ENCODE assay signal across 2 cellular contexts in the genomic region with DNA sequence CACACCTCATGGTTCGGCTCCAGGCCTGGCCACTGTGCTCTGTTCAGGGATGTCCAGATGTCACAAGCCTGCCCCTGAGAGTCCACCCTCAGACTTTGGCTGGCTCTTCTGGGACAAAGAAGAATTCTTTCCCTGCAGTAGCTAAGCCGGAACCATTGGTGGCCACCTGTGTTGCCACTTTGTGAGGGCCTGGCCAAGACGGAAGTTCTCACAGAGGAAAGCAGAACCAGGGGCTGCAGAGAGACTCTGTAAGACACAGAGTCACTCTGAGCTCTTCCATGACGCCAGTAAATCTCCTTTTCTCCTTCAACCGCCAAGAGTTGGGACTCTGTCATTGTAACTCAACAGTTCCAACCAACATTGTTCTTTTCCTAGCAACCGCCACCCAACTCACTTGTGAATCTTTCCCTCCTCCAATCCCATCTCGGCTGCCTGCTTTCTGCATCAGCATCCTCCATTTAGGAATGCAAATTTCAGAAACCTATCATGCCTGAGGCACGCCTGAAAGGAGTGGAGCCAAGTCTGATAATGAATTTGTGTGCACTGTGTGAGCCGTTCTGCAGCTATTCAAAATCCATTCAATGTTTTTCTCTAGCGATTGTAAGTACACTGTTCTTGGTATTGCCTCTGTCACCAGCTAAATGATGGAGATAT.
TF ChIP-seq lines count a peak whose summit lies in the region.

No MANE protein-coding gene starts in this region.

TF ChIP-seq in GM23338, 12 proteins besides CTCF, POLR2A, EP300 and RAD21 (continued from another document and continues in another):
- TF ChIP-seq, protein P1, sequence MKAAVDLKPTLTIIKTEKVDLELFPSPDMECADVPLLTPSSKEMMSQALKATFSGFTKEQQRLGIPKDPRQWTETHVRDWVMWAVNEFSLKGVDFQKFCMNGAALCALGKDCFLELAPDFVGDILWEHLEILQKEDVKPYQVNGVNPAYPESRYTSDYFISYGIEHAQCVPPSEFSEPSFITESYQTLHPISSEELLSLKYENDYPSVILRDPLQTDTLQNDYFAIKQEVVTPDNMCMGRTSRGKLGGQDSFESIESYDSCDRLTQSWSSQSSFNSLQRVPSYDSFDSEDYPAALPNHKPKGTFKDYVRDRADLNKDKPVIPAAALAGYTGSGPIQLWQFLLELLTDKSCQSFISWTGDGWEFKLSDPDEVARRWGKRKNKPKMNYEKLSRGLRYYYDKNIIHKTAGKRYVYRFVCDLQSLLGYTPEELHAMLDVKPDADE (IDR thresholded peaks at IDR 0.05): no peak
- no peak for TF ChIP-seq CREB1 (CRISPR knock-in tag; IDR thresholded peaks at IDR 0.05; ENCODE audit: low read depth)
- TF ChIP-seq, protein P2, sequence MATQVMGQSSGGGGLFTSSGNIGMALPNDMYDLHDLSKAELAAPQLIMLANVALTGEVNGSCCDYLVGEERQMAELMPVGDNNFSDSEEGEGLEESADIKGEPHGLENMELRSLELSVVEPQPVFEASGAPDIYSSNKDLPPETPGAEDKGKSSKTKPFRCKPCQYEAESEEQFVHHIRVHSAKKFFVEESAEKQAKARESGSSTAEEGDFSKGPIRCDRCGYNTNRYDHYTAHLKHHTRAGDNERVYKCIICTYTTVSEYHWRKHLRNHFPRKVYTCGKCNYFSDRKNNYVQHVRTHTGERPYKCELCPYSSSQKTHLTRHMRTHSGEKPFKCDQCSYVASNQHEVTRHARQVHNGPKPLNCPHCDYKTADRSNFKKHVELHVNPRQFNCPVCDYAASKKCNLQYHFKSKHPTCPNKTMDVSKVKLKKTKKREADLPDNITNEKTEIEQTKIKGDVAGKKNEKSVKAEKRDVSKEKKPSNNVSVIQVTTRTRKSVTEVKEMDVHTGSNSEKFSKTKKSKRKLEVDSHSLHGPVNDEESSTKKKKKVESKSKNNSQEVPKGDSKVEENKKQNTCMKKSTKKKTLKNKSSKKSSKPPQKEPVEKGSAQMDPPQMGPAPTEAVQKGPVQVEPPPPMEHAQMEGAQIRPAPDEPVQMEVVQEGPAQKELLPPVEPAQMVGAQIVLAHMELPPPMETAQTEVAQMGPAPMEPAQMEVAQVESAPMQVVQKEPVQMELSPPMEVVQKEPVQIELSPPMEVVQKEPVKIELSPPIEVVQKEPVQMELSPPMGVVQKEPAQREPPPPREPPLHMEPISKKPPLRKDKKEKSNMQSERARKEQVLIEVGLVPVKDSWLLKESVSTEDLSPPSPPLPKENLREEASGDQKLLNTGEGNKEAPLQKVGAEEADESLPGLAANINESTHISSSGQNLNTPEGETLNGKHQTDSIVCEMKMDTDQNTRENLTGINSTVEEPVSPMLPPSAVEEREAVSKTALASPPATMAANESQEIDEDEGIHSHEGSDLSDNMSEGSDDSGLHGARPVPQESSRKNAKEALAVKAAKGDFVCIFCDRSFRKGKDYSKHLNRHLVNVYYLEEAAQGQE (IDR thresholded peaks at IDR 0.05; ENCODE audit: unreplicated experiment): no peak
- TF ChIP-seq EZH2 (IDR thresholded peaks at IDR 0.05; ENCODE audit: low read depth, unreplicated experiment): no peak
- TF ChIP-seq ZNF331 (CRISPR knock-in tag; IDR thresholded peaks at IDR 0.05; ENCODE audit: low read depth): no peak
- no peak for TF ChIP-seq STAT1 (IDR thresholded peaks at IDR 0.05; ENCODE audit: unreplicated experiment)
- TF ChIP-seq POLR2AphosphoS5 (IDR thresholded peaks at IDR 0.05; ENCODE audit: low read depth): no peak
- no peak for TF ChIP-seq ZNF114 (CRISPR knock-in tag; IDR thresholded peaks at IDR 0.05)
- TF ChIP-seq JUNB (IDR thresholded peaks at IDR 0.05; ENCODE audit: unreplicated experiment): no peak

TF ChIP-seq in SK-N-SH treated with all-trans-retinoic acid at 6 μM for 48 hours, 23 proteins besides CTCF, POLR2A, EP300 and RAD21 (continued from another document):
- no peak for TF ChIP-seq ARNTL (CRISPR knock-in tag; IDR thresholded peaks at IDR 0.05; ENCODE audit: borderline replicate concordance, low read depth)
- TF ChIP-seq, protein P3, sequence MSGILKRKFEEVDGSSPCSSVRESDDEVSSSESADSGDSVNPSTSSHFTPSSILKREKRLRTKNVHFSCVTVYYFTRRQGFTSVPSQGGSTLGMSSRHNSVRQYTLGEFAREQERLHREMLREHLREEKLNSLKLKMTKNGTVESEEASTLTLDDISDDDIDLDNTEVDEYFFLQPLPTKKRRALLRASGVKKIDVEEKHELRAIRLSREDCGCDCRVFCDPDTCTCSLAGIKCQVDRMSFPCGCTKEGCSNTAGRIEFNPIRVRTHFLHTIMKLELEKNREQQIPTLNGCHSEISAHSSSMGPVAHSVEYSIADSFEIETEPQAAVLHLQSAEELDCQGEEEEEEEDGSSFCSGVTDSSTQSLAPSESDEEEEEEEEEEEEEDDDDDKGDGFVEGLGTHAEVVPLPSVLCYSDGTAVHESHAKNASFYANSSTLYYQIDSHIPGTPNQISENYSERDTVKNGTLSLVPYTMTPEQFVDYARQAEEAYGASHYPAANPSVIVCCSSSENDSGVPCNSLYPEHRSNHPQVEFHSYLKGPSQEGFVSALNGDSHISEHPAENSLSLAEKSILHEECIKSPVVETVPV (CRISPR knock-in tag; IDR thresholded peaks at IDR 0.05): no peak
- no peak for TF ChIP-seq ESRRG (CRISPR knock-in tag; IDR thresholded peaks at IDR 0.05)
- TF ChIP-seq ZNF8 (CRISPR knock-in tag; IDR thresholded peaks at IDR 0.05): no peak
- TF ChIP-seq TOX (CRISPR knock-in tag; IDR thresholded peaks at IDR 0.05; ENCODE audit: borderline replicate concordance): no peak
- TF ChIP-seq ZFP3 (CRISPR knock-in tag; IDR thresholded peaks at IDR 0.05): no peak
- TF ChIP-seq, protein P4, sequence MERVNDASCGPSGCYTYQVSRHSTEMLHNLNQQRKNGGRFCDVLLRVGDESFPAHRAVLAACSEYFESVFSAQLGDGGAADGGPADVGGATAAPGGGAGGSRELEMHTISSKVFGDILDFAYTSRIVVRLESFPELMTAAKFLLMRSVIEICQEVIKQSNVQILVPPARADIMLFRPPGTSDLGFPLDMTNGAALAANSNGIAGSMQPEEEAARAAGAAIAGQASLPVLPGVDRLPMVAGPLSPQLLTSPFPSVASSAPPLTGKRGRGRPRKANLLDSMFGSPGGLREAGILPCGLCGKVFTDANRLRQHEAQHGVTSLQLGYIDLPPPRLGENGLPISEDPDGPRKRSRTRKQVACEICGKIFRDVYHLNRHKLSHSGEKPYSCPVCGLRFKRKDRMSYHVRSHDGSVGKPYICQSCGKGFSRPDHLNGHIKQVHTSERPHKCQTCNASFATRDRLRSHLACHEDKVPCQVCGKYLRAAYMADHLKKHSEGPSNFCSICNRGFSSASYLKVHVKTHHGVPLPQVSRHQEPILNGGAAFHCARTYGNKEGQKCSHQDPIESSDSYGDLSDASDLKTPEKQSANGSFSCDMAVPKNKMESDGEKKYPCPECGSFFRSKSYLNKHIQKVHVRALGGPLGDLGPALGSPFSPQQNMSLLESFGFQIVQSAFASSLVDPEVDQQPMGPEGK (CRISPR knock-in tag; IDR thresholded peaks at IDR 0.05; ENCODE audit: borderline replicate concordance): no peak
- TF ChIP-seq ISL1 (CRISPR knock-in tag; IDR thresholded peaks at IDR 0.05): no peak
- TF ChIP-seq ZNF565 (CRISPR knock-in tag; conservative IDR thresholded peaks at IDR 0.05; ENCODE audit: low read depth): no peak
- TF ChIP-seq ZFP30 (CRISPR knock-in tag; IDR thresholded peaks at IDR 0.05): no peak
- no peak for TF ChIP-seq TCF4 (CRISPR knock-in tag; IDR thresholded peaks at IDR 0.05; ENCODE audit: borderline replicate concordance)
- no peak for TF ChIP-seq PPARA (CRISPR knock-in tag; IDR thresholded peaks at IDR 0.05; ENCODE audit: borderline replicate concordance)
